In genomic region chr3:195270350-195271115, GRCh38 we compare ENCODE assay signal across 1 cellular context.
TF ChIP-seq lines count a peak whose summit lies in the region.

No MANE protein-coding gene starts in this region.

TF ChIP-seq in GM12878, 131 proteins besides CTCF, POLR2A, EP300 and RAD21 (continued from another document):
- peak; percentile 72 for TF ChIP-seq ZNF687 (IDR thresholded peaks at IDR 0.05)
- peak; percentile 95; the same call in 1 of the 2 replicates for TF ChIP-seq NKRF (conservative IDR thresholded peaks at IDR 0.05)
- peak; percentile 94 for TF ChIP-seq LARP7 (IDR thresholded peaks at IDR 0.05)
- no peak for TF ChIP-seq CHD4 (IDR thresholded peaks at IDR 0.05)
- TF ChIP-seq MYC (IDR thresholded peaks at IDR 0.05; ENCODE audit: insufficient read depth, insufficient read length, insufficient replicate concordance, low read length, severe bottlenecking) = peak; percentile 32
- peak; percentile 52; the same call in 1 of the 2 replicates for TF ChIP-seq MAX (IDR thresholded peaks at IDR 0.05; ENCODE audit: low read depth, low read length)
- peak; percentile 32 for TF ChIP-seq SMC3 (IDR thresholded peaks at IDR 0.05; ENCODE audit: borderline replicate concordance, low read length)
- TF ChIP-seq NR2F1 (conservative IDR thresholded peaks at IDR 0.05) = peak; percentile 72
- TF ChIP-seq ZNF592 (IDR thresholded peaks at IDR 0.05) = peak; percentile 33; the same call in 1 of the 2 replicates
- TF ChIP-seq DPF2 (IDR thresholded peaks at IDR 0.05) = peak; percentile 72; the same call in 1 of the 2 replicates
- TF ChIP-seq PBX3 (IDR thresholded peaks at IDR 0.05; ENCODE audit: insufficient replicate concordance, low read depth, low read length) = no peak
- peak; percentile 78 for TF ChIP-seq GATAD2B (conservative IDR thresholded peaks at IDR 0.05; ENCODE audit: low read depth)
- TF ChIP-seq ZNF217 (IDR thresholded peaks at IDR 0.05) = 0 out of 2 replicates have a peak, but pooled peaks have one; percentile 60
- TF ChIP-seq HDAC2 (IDR thresholded peaks at IDR 0.05) = peak; percentile 83; the same call in 1 of the 2 replicates
- TF ChIP-seq IKZF1 (conservative IDR thresholded peaks at IDR 0.05) = peak; percentile 95
- peak; percentile 98 for TF ChIP-seq HDAC6 (IDR thresholded peaks at IDR 0.05; ENCODE audit: unreplicated experiment)
- TF ChIP-seq BACH1 (IDR thresholded peaks at IDR 0.05; ENCODE audit: borderline replicate concordance) = peak; percentile 90
